Comparison of ENCODE assay signal across 25 cellular contexts in genomic region chr1:18257775-18258174, GRCh38.
"Had no signal": no experiment of that assay in that cellular context is flagged by ENCODE, and none has a peak within 500 bp of the region (broad histone marks: within the 10 kb centered on the region; RNA-seq: fewer than 3 reads in every experiment).

No MANE protein-coding gene starts in this region.

- H3K4me3 Mint-ChIP-seq: dendritic cell treated with granulocyte-macrophage colony-stimulating factor and Interleukin-4, amounts not matched to agents 40 ng/mL and 50 ng/mL, for 4 days; effector memory CD8-positive, alpha-beta T cell; endodermal cell had no signal

- H3K4me1 ChIP-seq: colonic mucosa, esophagus squamous epithelium, foreskin keratinocyte, gastrocnemius medialis, gastroesophageal sphincter, heart left ventricle, heart right ventricle had no signal

- H3K4me3 ChIP-seq: colonic mucosa, coronary artery, dorsolateral prefrontal cortex, esophagus squamous epithelium, gastrocnemius medialis, gastroesophageal sphincter, heart left ventricle, heart right ventricle, hepatocyte had no signal

- H3K9me3 Mint-ChIP-seq: dendritic cell treated with granulocyte-macrophage colony-stimulating factor and Interleukin-4, amounts not matched to agents 40 ng/mL and 50 ng/mL, for 4 days; endodermal cell had no signal

- H3K27ac Mint-ChIP-seq: dendritic cell treated with granulocyte-macrophage colony-stimulating factor and Interleukin-4, amounts not matched to agents 40 ng/mL and 50 ng/mL, for 4 days; effector memory CD8-positive, alpha-beta T cell; endodermal cell had no signal

- H3K36me3 ChIP-seq: colonic mucosa, esophagus squamous epithelium, gastrocnemius medialis, gastroesophageal sphincter, heart left ventricle, heart right ventricle had no signal

- H3K9me3 ChIP-seq: colonic mucosa, esophagus squamous epithelium, gastrocnemius medialis, gastroesophageal sphincter, heart left ventricle, heart right ventricle had no signal

- H3K27me3 ChIP-seq: colonic mucosa, foreskin keratinocyte had no signal

- H3K27ac ChIP-seq: colonic mucosa, coronary artery, dorsolateral prefrontal cortex, epithelial cell of prostate, esophagus squamous epithelium, foreskin keratinocyte, gastrocnemius medialis, gastroesophageal sphincter, heart left ventricle, heart right ventricle, hepatocyte had no signal

- H2AFZ ChIP-seq: hepatocyte had no signal

- H3K79me2 ChIP-seq: hepatocyte had no signal

- DNase-seq: colonic mucosa; cortex of kidney; dermis blood vessel endothelial cell; dorsolateral prefrontal cortex; effector CD4-positive, alpha-beta T cell; effector CD8-positive, alpha-beta T cell; effector memory CD4-positive, alpha-beta T cell; effector memory CD8-positive, alpha-beta T cell; endodermal cell; erythroblast; esophagus squamous epithelium; foreskin fibroblast; foreskin keratinocyte; foreskin melanocyte; gastrocnemius medialis; glutamatergic neuron; head of caudate nucleus; heart left ventricle; heart right ventricle had no signal

- ATAC-seq: effector memory CD8-positive, alpha-beta T cell; esophagus mucosa; foreskin keratinocyte; gastrocnemius medialis; gastroesophageal sphincter; heart left ventricle; heart right ventricle had no signal

- H3K4me2 ChIP-seq: hepatocyte had no signal
